21 cellular contexts compared by ENCODE assay signal in the genomic region with DNA sequence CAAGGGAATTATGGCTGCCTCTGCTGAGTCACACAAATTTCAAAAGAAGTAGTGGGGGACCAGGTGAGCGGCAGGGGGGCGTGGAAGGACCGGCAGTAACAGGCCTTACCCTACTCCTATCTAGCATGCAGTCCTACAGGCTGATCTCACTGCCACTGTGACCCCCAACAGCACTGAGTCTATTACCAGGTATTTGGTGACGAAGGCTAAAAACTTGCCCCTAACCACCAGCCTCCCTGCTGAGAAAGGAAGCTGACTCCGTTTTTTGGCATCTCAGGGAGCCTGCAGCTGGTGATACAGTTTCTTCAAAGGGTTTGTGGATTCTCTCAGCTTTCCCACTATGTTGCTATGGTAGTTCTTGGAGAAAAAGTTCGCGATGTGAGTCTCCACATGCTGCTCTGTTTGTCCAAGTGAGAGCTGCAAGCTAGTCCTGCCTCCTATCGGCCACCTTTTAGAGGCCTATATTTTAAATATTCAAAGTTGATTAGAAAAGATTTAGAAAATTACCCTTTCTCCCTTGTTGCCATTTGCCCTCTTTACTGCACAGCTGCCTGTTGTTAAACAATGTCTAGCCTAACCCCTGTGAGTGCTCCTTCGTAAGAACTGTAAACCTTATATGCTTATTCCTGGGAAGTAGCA. TPM values are rescaled to one million over a fixed set of nuclear protein-coding genes. Genes with fewer than 3 reads are reported as not detected.
DNase-seq lines count a peak whose midpoint lies in the region; ATAC-seq and TF ChIP-seq lines count a peak whose summit lies in the region.
"Had no signal": no experiment of that assay in that cellular context is flagged by ENCODE, and none has a peak within 500 bp of the region (broad histone marks: within the 10 kb centered on the region; RNA-seq: fewer than 3 reads in every experiment).

No MANE protein-coding gene starts in this region.

- H3K36me3 Mint-ChIP-seq in chondrocyte (ENCODE audit: low read depth) = no peaks in the 10 kb centered on the region
- no peaks in the 10 kb centered on the region for H3K36me3 Mint-ChIP-seq in activated CD4-positive, alpha-beta T cell treated with anti-CD3 and anti-CD28 coated beads for 36 hours (ENCODE audit: low read depth)
- H3K36me3 Mint-ChIP-seq: type B pancreatic cell had no signal

- ATAC-seq in activated CD4-positive, alpha-beta T cell treated with anti-CD3 and anti-CD28 coated beads for 36 hours = no peak
- ATAC-seq in left lobe of liver = no peak
- ATAC-seq: activated naive CD8-positive, alpha-beta T cell treated with anti-CD3 and anti-CD28 coated beads, Interleukin-2, amount 50 U/mL, for 24 hours; activated T-cell treated with anti-CD3 and anti-CD28 coated beads, Interleukin-2, amount 50 U/mL, for 72 hours; mucosa of descending colon had no signal

- CTCF ChIA-PET in activated CD4-positive, alpha-beta T cell treated with anti-CD3 and anti-CD28 coated beads for 36 hours (lab: Charles Lee) = interaction anchor here (0.6 kb wide), 1 partner anchor 29 kb away, joined by 4 read pairs; no protein-coding TSS in a partner anchor

- intact Hi-C loops in activated CD4-positive, alpha-beta T cell treated with anti-CD3 and anti-CD28 coated beads for 36 hours (cut with DNase I, micrococcal nuclease) = no loop called here

- TF ChIP-seq CTCF in NB4 (IDR thresholded peaks at IDR 0.05; ENCODE audit: low read depth, low read length) (no peak), chondrocyte (IDR thresholded peaks at IDR 0.05) (peak; percentile 36)

- peak overlapping the region; percentile 65 for H3K27ac Mint-ChIP-seq in chondrocyte (ENCODE audit: unreplicated experiment)
- H3K27ac Mint-ChIP-seq in activated CD4-positive, alpha-beta T cell treated with anti-CD3 and anti-CD28 coated beads for 36 hours = no peak overlapping the region
- H3K27ac Mint-ChIP-seq: activated naive CD8-positive, alpha-beta T cell treated with anti-CD3 and anti-CD28 coated beads, Interleukin-2, amount 50 U/mL, for 24 hours; activated T-cell treated with anti-CD3 and anti-CD28 coated beads, Interleukin-2, amount 50 U/mL, for 72 hours; CD4-positive, alpha-beta T cell; type B pancreatic cell had no signal

- no peak overlapping the region for H3K4me3 Mint-ChIP-seq in chondrocyte (ENCODE audit: unreplicated experiment)
- H3K4me3 Mint-ChIP-seq in activated CD4-positive, alpha-beta T cell treated with anti-CD3 and anti-CD28 coated beads for 36 hours = no peak overlapping the region
- H3K4me3 Mint-ChIP-seq: activated naive CD8-positive, alpha-beta T cell treated with anti-CD3 and anti-CD28 coated beads, Interleukin-2, amount 50 U/mL, for 24 hours; activated T-cell treated with anti-CD3 and anti-CD28 coated beads, Interleukin-2, amount 50 U/mL, for 72 hours; CD4-positive, alpha-beta T cell; type B pancreatic cell had no signal

- peaks cover 19% of the 10 kb centered on the region for H3K9me3 Mint-ChIP-seq in chondrocyte (ENCODE audit: low read depth)
- peaks cover 6% of the 10 kb centered on the region for H3K9me3 Mint-ChIP-seq in activated CD4-positive, alpha-beta T cell treated with anti-CD3 and anti-CD28 coated beads for 36 hours (ENCODE audit: low read depth)
- H3K9me3 Mint-ChIP-seq: type B pancreatic cell had no signal

- POLR2A ChIA-PET in activated CD4-positive, alpha-beta T cell treated with anti-CD3 and anti-CD28 coated beads for 36 hours (lab: Charles Lee) = no interaction called here

- H3K27me3 Mint-ChIP-seq in chondrocyte (ENCODE audit: low read depth) = no peaks in the 10 kb centered on the region
- no peaks in the 10 kb centered on the region for H3K27me3 Mint-ChIP-seq in activated CD4-positive, alpha-beta T cell treated with anti-CD3 and anti-CD28 coated beads for 36 hours
- H3K27me3 Mint-ChIP-seq: activated naive CD8-positive, alpha-beta T cell treated with anti-CD3 and anti-CD28 coated beads, Interleukin-2, amount 50 U/mL, for 24 hours; CD4-positive, alpha-beta T cell; type B pancreatic cell had no signal

- H3K4me3 ChIP-seq in NB4 (ENCODE audit: low read depth, low read length) (no peak overlapping the region), skeletal muscle cell (ENCODE audit: low read depth, low read length) (no peak overlapping the region)
- H3K4me3 ChIP-seq: colonic mucosa, mucosa of descending colon, smooth muscle cell had no signal

- TF ChIP-seq POLR2A in NB4 (IDR thresholded peaks at IDR 0.05; ENCODE audit: extremely low read depth, insufficient read length) = no peak

- DNase-seq in EL (peak; percentile 92), NB4 (ENCODE audit: low read depth) (peak; percentile 9), chondrocyte (ENCODE audit: low spot score) (no peak), skeletal muscle cell (ENCODE audit: low read depth) (peak; percentile 4), left lobe of liver (ENCODE audit: low spot score) (no peak), NOMO-1 treated with dmso at 0.1 percent for 144 hours (lab: John Stamatoyannopoulos, UW; ENCODE audit: unreplicated experiment) (no peak)
- no peak for DNase-seq in activated CD4-positive, alpha-beta T cell treated with anti-CD3 and anti-CD28 coated beads for 36 hours
- DNase-seq: activated CD4-positive, alpha-beta T cell treated with anti-CD3 and anti-CD28 coated beads, Interleukin-2, amount 50 U/mL, for 48 hours; activated naive CD8-positive, alpha-beta T cell treated with anti-CD3 and anti-CD28 coated beads, Interleukin-2, amount 50 U/mL, for 24 hours; activated T-cell treated with anti-CD3 and anti-CD28 coated beads, Interleukin-2, amount 50 U/mL, for 72 hours; CD4-positive, alpha-beta T cell; colonic mucosa; head of caudate nucleus; kidney glomerular epithelial cell; mucosa of descending colon; SHP77 treated with DMSO at 0.1 percent for 48 hours; stimulated activated naive CD4-positive, alpha-beta T cell had no signal

- H3K4me1 Mint-ChIP-seq in chondrocyte (ENCODE audit: low read depth) = peaks cover 13% of the 10 kb centered on the region
- no peaks in the 10 kb centered on the region for H3K4me1 Mint-ChIP-seq in activated CD4-positive, alpha-beta T cell treated with anti-CD3 and anti-CD28 coated beads for 36 hours
- H3K4me1 Mint-ChIP-seq: activated naive CD8-positive, alpha-beta T cell treated with anti-CD3 and anti-CD28 coated beads, Interleukin-2, amount 50 U/mL, for 24 hours had no signal

RNA-seq across cellular contexts. Expression of a gene that starts 57.1 kb away (rescaled TPM):
- total RNA-seq in chondrocyte (not detected in 3 replicates), left lobe of liver (143 TPM)
- total RNA-seq in activated CD4-positive, alpha-beta T cell treated with anti-CD3 and anti-CD28 coated beads for 36 hours = not detected
- total RNA-seq: activated T-cell treated with anti-CD3 and anti-CD28 coated beads, Interleukin-2, amount 50 U/mL, for 72 hours; CD4-positive, alpha-beta T cell; colonic mucosa; G401; mucosa of descending colon; osteocyte; smooth muscle cell had no signal

Comparison
In these comparisons a context has a peak if more than half of its experiments do, and no peak if none do; other contexts are left out.
1. DNase-seq: peak in EL (single experiment), NB4 (single experiment) and skeletal muscle cell (single experiment); none in chondrocyte (single experiment), activated CD4-positive, alpha-beta T cell treated with anti-CD3 and anti-CD28 coated beads for 36 hours (single experiment), left lobe of liver (single experiment) and NOMO-1 treated with dmso at 0.1 percent for 144 hours (single experiment).
2. RNA of a gene that starts 57.1 kb away (total RNA-seq): 143 TPM in left lobe of liver (single experiment); not detected in chondrocyte and not detected in activated CD4-positive, alpha-beta T cell treated with anti-CD3 and anti-CD28 coated beads for 36 hours; every median in the first group is over 100 times any median in the second.